Comparison of ENCODE assay signal across 8 cellular contexts in genomic region chr12:110001596-110001995, GRCh38. TPM values are rescaled to one million over a fixed set of nuclear protein-coding genes. Genes with fewer than 3 reads are reported as not detected.
DNase-seq lines count a peak whose midpoint lies in the region; ATAC-seq and TF ChIP-seq lines count a peak whose summit lies in the region.

No MANE protein-coding gene starts in this region.

- H3K36me3 Mint-ChIP-seq in MCF 10A (ENCODE audit: insufficient read depth, unreplicated experiment) = peaks cover 6% of the 10 kb centered on the region
- peaks cover 0 to 8% (median 1%) of the 10 kb centered on the region in 3 donors for H3K36me3 Mint-ChIP-seq in naive thymus-derived CD8-positive, alpha-beta T cell
- H3K36me3 Mint-ChIP-seq in activated CD4-positive, alpha-beta T cell treated with anti-CD3 and anti-CD28 coated beads for 36 hours (ENCODE audit: low read depth) = peaks cover 14% of the 10 kb centered on the region

- H3K27ac Mint-ChIP-seq in MCF 10A (ENCODE audit: low read depth, unreplicated experiment) = no peak overlapping the region
- peak overlapping the region in 2 of 10 donors; percentile 81 to 84 for H3K27ac Mint-ChIP-seq in naive thymus-derived CD8-positive, alpha-beta T cell
- no peak overlapping the region for H3K27ac Mint-ChIP-seq in activated CD4-positive, alpha-beta T cell treated with anti-CD3 and anti-CD28 coated beads for 36 hours

- ATAC-seq in naive thymus-derived CD8-positive, alpha-beta T cell = no peak
- no peak for ATAC-seq in HG03045 (IDR thresholded peaks at IDR 0.05; ENCODE audit: unreplicated experiment)
- ATAC-seq in activated CD4-positive, alpha-beta T cell treated with anti-CD3 and anti-CD28 coated beads for 36 hours = no peak
- ATAC-seq in HG02642 (IDR thresholded peaks at IDR 0.05; ENCODE audit: poor library complexity, unreplicated experiment) = no peak

- peaks cover 34% of the 10 kb centered on the region for H4K20me1 ChIP-seq in BLaER1

- CTCF ChIA-PET in MCF 10A (lab: Yijun Ruan, JAX) = no interaction called here
- CTCF ChIA-PET in activated CD4-positive, alpha-beta T cell treated with anti-CD3 and anti-CD28 coated beads for 36 hours (lab: Charles Lee) = interaction anchor here (1.4 kb wide), 1 partner anchor 21 kb away, joined by 3 read pairs; no protein-coding TSS in a partner anchor

- H3K4me2 ChIP-seq in BLaER1 = 0 out of 2 replicates have a peak overlapping the region, but pooled peaks have one; percentile 90

- POLR2A ChIA-PET in MCF 10A (lab: Yijun Ruan, JAX) = interaction anchor here (0.8 to 2.5 kb wide), 6 partner anchors 10 to 467 kb away, joined by 3 to 11 read pairs (median 5); partner anchors contain the start of genes FAM216A and GPN3
- POLR2A ChIA-PET in naive thymus-derived CD8-positive, alpha-beta T cell (lab: Charles Lee) = interaction anchor here (1.4 kb wide), 1 partner anchor 10 kb away, joined by 5 read pairs; no protein-coding TSS in a partner anchor
- POLR2A ChIA-PET in activated CD4-positive, alpha-beta T cell treated with anti-CD3 and anti-CD28 coated beads for 36 hours (lab: Charles Lee) = no interaction called here

- H3K27me3 Mint-ChIP-seq in MCF 10A (ENCODE audit: insufficient read depth, unreplicated experiment) = no peaks in the 10 kb centered on the region
- no peaks in the 10 kb centered on the region for H3K27me3 Mint-ChIP-seq in naive thymus-derived CD8-positive, alpha-beta T cell
- no peaks in the 10 kb centered on the region for H3K27me3 Mint-ChIP-seq in activated CD4-positive, alpha-beta T cell treated with anti-CD3 and anti-CD28 coated beads for 36 hours

- H3K9me3 ChIP-seq in BLaER1 = no peaks in the 10 kb centered on the region

- H3K4me3 Mint-ChIP-seq in MCF 10A (ENCODE audit: unreplicated experiment) = peak overlapping the region; percentile 82
- H3K4me3 Mint-ChIP-seq in naive thymus-derived CD8-positive, alpha-beta T cell = peak overlapping the region in 7 of 10 donors; percentile 33 to 100 (median 99)
- no peak overlapping the region for H3K4me3 Mint-ChIP-seq in activated CD4-positive, alpha-beta T cell treated with anti-CD3 and anti-CD28 coated beads for 36 hours

- H3K4me1 Mint-ChIP-seq in MCF 10A (ENCODE audit: insufficient read depth, unreplicated experiment) = peaks cover 17% of the 10 kb centered on the region
- peaks cover 21 to 86% (median 74%) of the 10 kb centered on the region in 4 donors for H3K4me1 Mint-ChIP-seq in naive thymus-derived CD8-positive, alpha-beta T cell
- peaks cover 79% of the 10 kb centered on the region for H3K4me1 Mint-ChIP-seq in activated CD4-positive, alpha-beta T cell treated with anti-CD3 and anti-CD28 coated beads for 36 hours

- intact Hi-C loops in MCF 10A (cut with micrococcal nuclease) = loop anchor here (2.0 to 5.0 kb wide), 2 partner anchors 23 to 36 kb away; no protein-coding TSS in a partner anchor
- intact Hi-C loops in activated CD4-positive, alpha-beta T cell treated with anti-CD3 and anti-CD28 coated beads for 36 hours (cut with DNase I, micrococcal nuclease) = no loop called here

- peak; percentile 74 for DNase-seq in HT1080 (ENCODE audit: low read depth)
- no peak for DNase-seq in MCF 10A (ENCODE audit: unreplicated experiment)
- DNase-seq in naive thymus-derived CD8-positive, alpha-beta T cell = no peak
- DNase-seq in pons (ENCODE audit: low spot score) = no peak
- no peak for DNase-seq in activated CD4-positive, alpha-beta T cell treated with anti-CD3 and anti-CD28 coated beads for 36 hours

- no TSS peak for BruUV-seq in MCF 10A (replicated peaks; lab: Mats Ljungman, UMichigan)

- no peak for TF ChIP-seq CTCF in MCF 10A (IDR thresholded peaks at IDR 0.05; ENCODE audit: unreplicated experiment)

- no peak overlapping the region for H3K9ac ChIP-seq in BLaER1

- H3K27ac ChIP-seq in BLaER1 = no peak overlapping the region

- peaks cover 27% of the 10 kb centered on the region for H3K27me3 ChIP-seq in BLaER1

- no peak overlapping the region for H3K4me3 ChIP-seq in BLaER1

- peaks cover 13% of the 10 kb centered on the region for H3K36me3 ChIP-seq in BLaER1

- no peaks in the 10 kb centered on the region for H3K9me3 Mint-ChIP-seq in MCF 10A (ENCODE audit: unreplicated experiment)
- no peaks in the 10 kb centered on the region for H3K9me3 Mint-ChIP-seq in naive thymus-derived CD8-positive, alpha-beta T cell
- H3K9me3 Mint-ChIP-seq in activated CD4-positive, alpha-beta T cell treated with anti-CD3 and anti-CD28 coated beads for 36 hours (ENCODE audit: low read depth) = no peaks in the 10 kb centered on the region

- peaks cover 30% of the 10 kb centered on the region for H3K4me1 ChIP-seq in BLaER1

RNA-seq across cellular contexts. Expression of gene ANKRD13A, which starts 2.4 kb away (rescaled TPM):
- total RNA-seq in HT1080 (2014; rRNA removed; shearing (Covaris generic)) = 36.4 and 40.6 TPM in 2 replicates
- 33.6 and 35.0 TPM in 2 replicates for polyA plus RNA-seq in HT1080 (2015; cell fraction: cytosol; rRNA removed)
- 61.4 and 63.0 TPM in 2 replicates for polyA plus RNA-seq in HT1080 (2015; cell fraction: nucleus; rRNA removed)
- total RNA-seq in MCF 10A (2022) = 26.1 and 32.5 TPM in 2 replicates
- 10 to 100 TPM; 56.8 to 61.7 TPM for total RNA-seq in naive thymus-derived CD8-positive, alpha-beta T cell
- 10 to 100 TPM; 37.0 to 45.9 (median 40.1) TPM for polyA plus RNA-seq in naive thymus-derived CD8-positive, alpha-beta T cell
- total RNA-seq in activated CD4-positive, alpha-beta T cell treated with anti-CD3 and anti-CD28 coated beads for 36 hours = 10 to 100 TPM; 38.2 to 39.8 TPM

RNA-seq across cellular contexts. Expression of gene GIT2, which starts 5.4 kb away (rescaled TPM):
- 19.7 and 25.0 TPM in 2 replicates for total RNA-seq in HT1080 (2014; rRNA removed; shearing (Covaris generic))
- polyA plus RNA-seq in HT1080 (2015; cell fraction: cytosol; rRNA removed) = 15.8 and 21.3 TPM in 2 replicates
- polyA plus RNA-seq in HT1080 (2015; cell fraction: nucleus; rRNA removed) = 47.2 and 49.7 TPM in 2 replicates
- 30.0 and 30.9 TPM in 2 replicates for total RNA-seq in MCF 10A (2022)
- 100 to 1,000 TPM in 1 of 2 experiments, 10 to 100 TPM in 1; 99.0 to 102 TPM for total RNA-seq in naive thymus-derived CD8-positive, alpha-beta T cell
- 10 to 100 TPM; 54.9 to 67.4 (median 57.6) TPM for polyA plus RNA-seq in naive thymus-derived CD8-positive, alpha-beta T cell
- 10 to 100 TPM; 50.2 to 58.2 TPM for total RNA-seq in activated CD4-positive, alpha-beta T cell treated with anti-CD3 and anti-CD28 coated beads for 36 hours

RNA-seq across cellular contexts. Expression of gene C12orf76, which starts 46.7 kb away (rescaled TPM):
- 5.5 and 10.7 TPM in 2 replicates for total RNA-seq in HT1080 (2014; rRNA removed; shearing (Covaris generic))
- polyA plus RNA-seq in HT1080 (2015; cell fraction: cytosol; rRNA removed) = 20.7 and 22.2 TPM in 2 replicates
- polyA plus RNA-seq in HT1080 (2015; cell fraction: nucleus; rRNA removed) = 18.3 and 22.7 TPM in 2 replicates
- 7.3 and 13.4 TPM in 2 replicates for total RNA-seq in MCF 10A (2022)
- total RNA-seq in naive thymus-derived CD8-positive, alpha-beta T cell = 10 to 100 TPM; 20.2 to 22.3 TPM
- polyA plus RNA-seq in naive thymus-derived CD8-positive, alpha-beta T cell = 10 to 100 TPM; 15.6 to 19.2 (median 18.8) TPM
- 10 to 100 TPM; 10.2 to 10.5 TPM for total RNA-seq in activated CD4-positive, alpha-beta T cell treated with anti-CD3 and anti-CD28 coated beads for 36 hours
